Comparison of ENCODE assay signal across 20 cellular contexts in genomic region chr2:30038419-30038818, GRCh38.
"Had no signal": no experiment of that assay in that cellular context is flagged by ENCODE, and none has a peak within 500 bp of the region (broad histone marks: within the 10 kb centered on the region; RNA-seq: fewer than 3 reads in every experiment).

No MANE protein-coding gene starts in this region.

- H3K27me3 Mint-ChIP-seq: stimulated activated memory B cell treated with anti-CD40 and anti-IgM and Interleukin-4, amounts not matched to agents 10 μg/mL and 1 μg/mL and 100 μg/mL, for 72 hours had no signal

- H3K4me1 Mint-ChIP-seq: naive B cell; nephron progenitor cell; stimulated activated memory B cell treated with anti-CD40 and anti-IgM and Interleukin-4, amounts not matched to agents 10 μg/mL and 1 μg/mL and 100 μg/mL, for 72 hours had no signal

- H3K9me3 Mint-ChIP-seq: endodermal cell; nephron progenitor cell; stimulated activated memory B cell treated with anti-CD40 and anti-IgM and Interleukin-4, amounts not matched to agents 10 μg/mL and 1 μg/mL and 100 μg/mL, for 72 hours; stimulated activated naive CD8-positive, alpha-beta T cell treated with anti-CD3 and anti-CD28 coated beads, Interleukin-15, Interleukin-2, amounts not matched to agents 100 ng/mL and 50 ng/mL, for 24 hours had no signal

- H3K36me3 Mint-ChIP-seq: naive B cell; stimulated activated memory B cell treated with anti-CD40 and anti-IgM and Interleukin-4, amounts not matched to agents 10 μg/mL and 1 μg/mL and 100 μg/mL, for 72 hours had no signal

- H3K36me3 ChIP-seq: colonic mucosa, gastrocnemius medialis, left ventricle myocardium inferior, lower lobe of right lung, right lobe of liver, tibial artery, upper lobe of right lung, vagina had no signal

- H3K9me3 ChIP-seq: colonic mucosa, gastrocnemius medialis, left ventricle myocardium inferior, lower lobe of right lung, psoas muscle, right lobe of liver, tibial artery, upper lobe of right lung, vagina had no signal

- H3K4me1 ChIP-seq: colonic mucosa, gastrocnemius medialis, left ventricle myocardium inferior, lower lobe of right lung, psoas muscle, tibial artery, upper lobe of right lung, vagina had no signal

- DNase-seq: colonic mucosa; dermis blood vessel endothelial cell; endodermal cell; gastrocnemius medialis; glutamatergic neuron; islet precursor cell; left ventricle myocardium inferior; lower lobe of right lung; mesendoderm; naive B cell; nephron progenitor cell; psoas muscle; retina; right lobe of liver; stimulated activated CD4-positive, alpha-beta T cell treated with anti-CD3 and anti-CD28 coated beads, Interleukin-4, amount 100 ng/mL, for 1 hour; tibial artery; upper lobe of right lung had no signal

- H3K4me3 ChIP-seq: colonic mucosa, gastrocnemius medialis, left ventricle myocardium inferior, lower lobe of right lung, psoas muscle, right lobe of liver, tibial artery, upper lobe of right lung, vagina had no signal

- H3K27ac ChIP-seq: colonic mucosa, gastrocnemius medialis, left ventricle myocardium inferior, lower lobe of right lung, psoas muscle, right lobe of liver, tibial artery, upper lobe of right lung, vagina had no signal

- H3K27ac Mint-ChIP-seq: endodermal cell; naive B cell; nephron progenitor cell; stimulated activated memory B cell treated with anti-CD40 and anti-IgM and Interleukin-4, amounts not matched to agents 10 μg/mL and 1 μg/mL and 100 μg/mL, for 72 hours; stimulated activated naive CD8-positive, alpha-beta T cell treated with anti-CD3 and anti-CD28 coated beads, Interleukin-15, Interleukin-2, amounts not matched to agents 100 ng/mL and 50 ng/mL, for 24 hours had no signal

- H3K27me3 ChIP-seq: colonic mucosa, gastrocnemius medialis, right lobe of liver, tibial artery, upper lobe of right lung, vagina had no signal

- H3K4me3 Mint-ChIP-seq: endodermal cell; naive B cell; nephron progenitor cell; stimulated activated memory B cell treated with anti-CD40 and anti-IgM and Interleukin-4, amounts not matched to agents 10 μg/mL and 1 μg/mL and 100 μg/mL, for 72 hours; stimulated activated naive CD8-positive, alpha-beta T cell treated with anti-CD3 and anti-CD28 coated beads, Interleukin-15, Interleukin-2, amounts not matched to agents 100 ng/mL and 50 ng/mL, for 24 hours had no signal
